ENCODE assay signal across 11 cellular contexts in genomic region chr14:28142400-28143015, GRCh38.
DNase-seq lines count a peak whose midpoint lies in the region; ATAC-seq, FAIRE-seq and TF ChIP-seq lines count a peak whose summit lies in the region.
"Had no signal": no experiment of that assay in that cellular context is flagged by ENCODE, and none has a peak within 500 bp of the region (broad histone marks: within the 10 kb centered on the region; RNA-seq: fewer than 3 reads in every experiment).

No MANE protein-coding gene starts in this region.

- H3K27me3 ChIP-seq in HepG2 (ENCODE audit: control insufficient read depth in 1 of 2, insufficient read depth in 2 of 2, low read length in 2 of 2): no peaks in the 10 kb centered on the region
- H3K27me3 ChIP-seq: breast epithelium had no signal

- H3K27ac Mint-ChIP-seq in activated CD8-positive, alpha-beta T cell treated with anti-CD3 and anti-CD28 coated beads for 36 hours: no peak overlapping the region

- no peak for TF ChIP-seq RAD21 in HepG2 (CRISPR knock-in tag; IDR thresholded peaks at IDR 0.05)

- 2% methylated on average over 3 of the region's 3 CpGs for WGBS in HepG2 (ENCODE audit: low lambda C conversion rate)

- CTCF ChIA-PET in HepG2 (lab: Yijun Ruan, JAX; ENCODE audit: low intra/inter-chr PET ratio, low total read pairs): no interaction called here
- CTCF ChIA-PET in activated CD8-positive, alpha-beta T cell treated with anti-CD3 and anti-CD28 coated beads for 36 hours (lab: Charles Lee): no interaction called here

- H3K79me2 ChIP-seq in HepG2 (ENCODE audit: insufficient read depth, low read length): no peaks in the 10 kb centered on the region

- DNase-seq in DMS79 treated with DMSO at 0.1 percent for 48 hours (lab: John Stamatoyannopoulos, UW) (peak; percentile 83), NCI-H128 (lab: John Stamatoyannopoulos, UW; ENCODE audit: unreplicated experiment) (peak; percentile 22), SW480 (ENCODE audit: low spot score) (peak; percentile 8), HepG2 (ENCODE audit: low spot score) (no peak), kidney (no peak)
- no peak for DNase-seq in activated CD8-positive, alpha-beta T cell treated with anti-CD3 and anti-CD28 coated beads for 36 hours
- no peak for DNase-seq in stimulated activated naive CD4-positive, alpha-beta T cell (lab: John Stamatoyannopoulos, UW)

- H2AFZ ChIP-seq in HepG2 (ENCODE audit: low read length): no peak overlapping the region

- no peak overlapping the region for H3K27ac ChIP-seq in HepG2 (ENCODE audit: extremely low read length, insufficient read depth, low read length)
- no peak overlapping the region for H3K27ac ChIP-seq in kidney (ENCODE audit: low read depth in 2 of 2, low read length in 2 of 2)
- H3K27ac ChIP-seq: breast epithelium, skin epidermis, thoracic aorta had no signal

- H3K9ac ChIP-seq in HepG2 (ENCODE audit: insufficient read depth, low read depth, low read length) (no peak overlapping the region), kidney (ENCODE audit: low read length in 2 of 2) (no peak overlapping the region)

- intact Hi-C loops in HepG2 (cut with micrococcal nuclease; ENCODE audit: unreplicated experiment): no loop called here
- intact Hi-C loops in activated CD8-positive, alpha-beta T cell treated with anti-CD3 and anti-CD28 coated beads for 36 hours (cut with micrococcal nuclease): no loop called here
- intact Hi-C loops in kidney (cut with DNase I): no loop called here

- H3K4me3 ChIP-seq in HepG2 (replicated peaks in 1 of 3; ENCODE audit: insufficient read depth in 1 of 3, low read depth in 2 of 3, low read length in 3 of 3) (no peak overlapping the region), kidney (ENCODE audit: low read length in 2 of 2) (no peak overlapping the region)
- H3K4me3 ChIP-seq: breast epithelium, skin epidermis, thoracic aorta had no signal

- no peak for TF ChIP-seq POLR2A in HepG2 (IDR thresholded peaks at IDR 0.05; ENCODE audit: insufficient read depth in 1 of 2, low read depth in 2 of 2, low read length in 2 of 2)

- no peaks in the 10 kb centered on the region for H3K27me3 Mint-ChIP-seq in activated CD8-positive, alpha-beta T cell treated with anti-CD3 and anti-CD28 coated beads for 36 hours

- POLR2A ChIA-PET in HepG2 (lab: Yijun Ruan, JAX): no interaction called here
- POLR2A ChIA-PET in activated CD8-positive, alpha-beta T cell treated with anti-CD3 and anti-CD28 coated beads for 36 hours (lab: Charles Lee): no interaction called here

- no peak overlapping the region for H3K4me2 ChIP-seq in HepG2 (ENCODE audit: low read depth, low read length)

- H3K4me3 Mint-ChIP-seq in activated CD8-positive, alpha-beta T cell treated with anti-CD3 and anti-CD28 coated beads for 36 hours: no peak overlapping the region

- TF ChIP-seq EP300 in HepG2 (IDR thresholded peaks at IDR 0.05; ENCODE audit: low read depth in 2 of 2, low read length in 2 of 2) (no peak), HepG2 (CRISPR knock-in tag; IDR thresholded peaks at IDR 0.05; ENCODE audit: borderline replicate concordance) (no peak)

- H4K20me1 ChIP-seq in HepG2 (ENCODE audit: insufficient read depth, low read length): no peaks in the 10 kb centered on the region

- 0 out of 2 replicates have a peak, but pooled peaks have one; percentile 9 for TF ChIP-seq CTCF in HepG2 (CRISPR knock-in tag; IDR thresholded peaks at IDR 0.05)
- TF ChIP-seq CTCF in activated CD8-positive, alpha-beta T cell treated with anti-CD3 and anti-CD28 coated beads for 36 hours (IDR thresholded peaks at IDR 0.05): no peak
- no peak for TF ChIP-seq CTCF in kidney (IDR thresholded peaks at IDR 0.05; ENCODE audit: borderline replicate concordance, extremely low read depth, insufficient read depth)

- H3K36me3 ChIP-seq in HepG2 (replicated peaks in 1 of 2; ENCODE audit: control insufficient read depth in 1 of 2, insufficient read depth in 2 of 2, low read length in 2 of 2) (no peaks in the 10 kb centered on the region), kidney (ENCODE audit: control insufficient read depth in 1 of 2, insufficient read depth in 2 of 2, low read length in 2 of 2) (no peaks in the 10 kb centered on the region)
- H3K36me3 ChIP-seq: breast epithelium, thoracic aorta had no signal

- no peaks in the 10 kb centered on the region for H3K36me3 Mint-ChIP-seq in activated CD8-positive, alpha-beta T cell treated with anti-CD3 and anti-CD28 coated beads for 36 hours (ENCODE audit: low read depth)

- in situ Hi-C loops in HepG2 (cut with HindIII; ENCODE audit: extremely low pct_ligation_motif_present, low pct_unique_long_range_greater_than_20kb): no loop called here

- BruUV-seq in HepG2 (replicated peaks; lab: Mats Ljungman, UMichigan): no TSS peak

- H3K4me1 ChIP-seq in HepG2 (ENCODE audit: insufficient read depth, low read length): no peaks in the 10 kb centered on the region
- no peaks in the 10 kb centered on the region for H3K4me1 ChIP-seq in kidney (ENCODE audit: control insufficient read depth in 1 of 2, insufficient read depth in 1 of 2, low read depth in 1 of 2, low read length in 2 of 2)
- H3K4me1 ChIP-seq: breast epithelium had no signal

- H3K9me3 ChIP-seq in HepG2 (ENCODE audit: low read length) (peaks cover 93% of the 10 kb centered on the region), kidney (ENCODE audit: control insufficient read depth in 1 of 2, low read length in 2 of 2) (no peaks in the 10 kb centered on the region)
- H3K9me3 ChIP-seq: breast epithelium, thoracic aorta had no signal

- FAIRE-seq in HepG2 (lab: Jason Lieb, UNC) (no peak), kidney (lab: Jason Lieb, UNC) (no peak)

- no peaks in the 10 kb centered on the region for H3K4me1 Mint-ChIP-seq in activated CD8-positive, alpha-beta T cell treated with anti-CD3 and anti-CD28 coated beads for 36 hours (ENCODE audit: low read depth)

- ATAC-seq in HepG2 (no peak), HG02973 (IDR thresholded peaks at IDR 0.05; ENCODE audit: unreplicated experiment) (no peak)
- ATAC-seq in activated CD8-positive, alpha-beta T cell treated with anti-CD3 and anti-CD28 coated beads for 36 hours: no peak

- H3K9me3 Mint-ChIP-seq in activated CD8-positive, alpha-beta T cell treated with anti-CD3 and anti-CD28 coated beads for 36 hours: peaks cover 5% of the 10 kb centered on the region

TF ChIP-seq in HepG2, 621 proteins besides CTCF, POLR2A, EP300 and RAD21:
- TF ChIP-seq STAG1 (CRISPR knock-in tag; IDR thresholded peaks at IDR 0.05) (0 out of 2 replicates have a peak, but pooled peaks have one; percentile 24), ZNF709 (CRISPR knock-in tag; IDR thresholded peaks at IDR 0.05) (no peak)

Comparison
In these comparisons a context has a peak if more than half of its experiments do, and no peak if none do; other contexts are left out.
1. DNase-seq: peak in DMS79 treated with DMSO at 0.1 percent for 48 hours (single experiment), NCI-H128 (single experiment) and SW480 (single experiment); none in HepG2 (single experiment), activated CD8-positive, alpha-beta T cell treated with anti-CD3 and anti-CD28 coated beads for 36 hours (single experiment), stimulated activated naive CD4-positive, alpha-beta T cell (0 of 6) and kidney (single experiment).